ENCODE assay signal across 9 cellular contexts in the genomic region with DNA sequence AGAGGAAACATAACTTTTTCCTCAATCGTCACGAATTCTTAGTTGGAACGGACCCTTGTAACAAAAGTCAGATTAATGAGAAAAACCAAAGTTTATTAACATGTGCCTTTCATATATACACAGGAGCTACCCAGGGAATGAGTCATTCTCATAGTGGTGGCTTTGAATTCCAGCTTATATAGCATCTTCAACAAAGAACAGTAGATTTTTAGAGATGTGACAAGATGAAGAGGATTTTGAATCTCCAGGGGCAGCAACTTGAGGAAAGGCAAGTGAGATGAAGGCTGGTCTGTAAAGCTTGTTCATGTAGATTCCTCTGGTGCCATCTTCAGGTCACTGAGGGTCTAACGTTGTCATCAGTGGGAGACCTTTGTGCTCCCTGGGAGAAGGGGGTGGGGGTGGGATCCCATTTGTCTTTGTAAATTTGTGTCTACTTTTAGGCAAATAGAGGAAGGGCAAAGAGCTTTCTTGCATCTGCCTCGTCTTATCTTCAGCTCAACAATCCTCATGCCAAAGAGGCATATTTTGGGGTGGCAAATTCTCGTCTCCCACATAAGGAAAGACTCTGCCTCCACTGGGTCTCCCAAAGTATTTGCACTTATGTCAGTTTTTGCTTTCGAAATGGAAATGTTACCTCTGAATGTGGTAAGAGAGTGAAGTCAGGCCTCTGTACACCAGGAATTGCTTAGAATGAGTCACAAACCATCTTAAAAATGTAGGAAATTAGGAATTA. TPM values are rescaled to one million over a fixed set of nuclear protein-coding genes. Genes with fewer than 3 reads are reported as not detected.
DNase-seq lines count a peak whose midpoint lies in the region; ATAC-seq and TF ChIP-seq lines count a peak whose summit lies in the region.
"Had no signal": no experiment of that assay in that cellular context is flagged by ENCODE, and none has a peak within 500 bp of the region (broad histone marks: within the 10 kb centered on the region; RNA-seq: fewer than 3 reads in every experiment).

No MANE protein-coding gene starts in this region.

- 82 to 87% methylated on average over 7 of the region's 7 CpGs for WGBS in testis, 2 donors

- no peak overlapping the region for H3K4me3 ChIP-seq in fibroblast of villous mesenchyme (ENCODE audit: low read depth, low read length)
- H3K4me3 ChIP-seq in testis = no peak overlapping the region

- TF ChIP-seq CTCF in GM10266 (IDR thresholded peaks at IDR 0.05; ENCODE audit: control insufficient read depth, insufficient read depth, low read depth, missing control alignments) (peak; percentile 29), fibroblast of villous mesenchyme (IDR thresholded peaks at IDR 0.05; ENCODE audit: insufficient read depth, low read depth, low read length) (peak; percentile 24), testis (IDR thresholded peaks at IDR 0.05) (no peak)

- no peaks in the 10 kb centered on the region for H3K36me3 ChIP-seq in testis (ENCODE audit: low read depth, missing control alignments)

- H3K9me3 ChIP-seq in testis = no peaks in the 10 kb centered on the region

- no peak for ATAC-seq in GM18867 (IDR thresholded peaks at IDR 0.05; ENCODE audit: unreplicated experiment)

- H3K27ac ChIP-seq in testis = no peak overlapping the region

- DNase-seq in A172 (ENCODE audit: low spot score) (peak; percentile 76), GM10266 (ENCODE audit: extremely low spot score) (no peak), RKO (ENCODE audit: low spot score) (peak; percentile 59), fibroblast of villous mesenchyme (ENCODE audit: low read depth) (peak; percentile 81), HT-29 (ENCODE audit: low spot score) (no peak), testis (no peak)
- DNase-seq in activated CD8-positive, alpha-beta memory T cell treated with anti-CD3 and anti-CD28 coated beads, Interleukin-2, amount 50 U/mL, for 4 hours = no peak
- DNase-seq: NCI-H524 treated with DMSO at 0.1 percent for 48 hours had no signal

- peaks cover 6% of the 10 kb centered on the region for H3K4me1 ChIP-seq in testis

- no peak for TF ChIP-seq POLR2A in testis (IDR thresholded peaks at IDR 0.05)

- no peaks in the 10 kb centered on the region for H3K27me3 ChIP-seq in testis

- intact Hi-C loops in testis (cut with DNase I; ENCODE audit: low total_unique reads) = no loop called here

RNA-seq across cellular contexts. Expression of a gene that starts 29.5 kb away (rescaled TPM):
- total RNA-seq in A172 (2014; rRNA removed; shearing (Covaris generic)) = not detected in 2 replicates
- total RNA-seq in fibroblast of villous mesenchyme (0.43 and 0.64 TPM in 2 replicates), testis (10 to 100 TPM; 86.6 to 88.8 TPM)
- total RNA-seq in HT-29 (2014; rRNA removed; shearing (Covaris generic)) = not detected in 2 replicates
- 198 TPM for polyA plus RNA-seq in testis (ENCODE audit: insufficient read depth, low read depth, low replicate concordance)

Comparison
In these comparisons a context has a peak if more than half of its experiments do, and no peak if none do; other contexts are left out.
1. DNase-seq: peak in A172 (single experiment), RKO (single experiment) and fibroblast of villous mesenchyme (single experiment); none in GM10266 (single experiment), HT-29 (single experiment), testis (single experiment) and activated CD8-positive, alpha-beta memory T cell treated with anti-CD3 and anti-CD28 coated beads, Interleukin-2, amount 50 U/mL, for 4 hours (single experiment).
2. CTCF ChIP-seq: peak in GM10266 (single experiment) and fibroblast of villous mesenchyme (single experiment); none in testis (0 of 3).
3. RNA of a gene that starts 29.5 kb away (total RNA-seq): 86.6 to 88.8 TPM in testis; 0.43 to 0.64 TPM in fibroblast of villous mesenchyme, not detected in A172 and not detected in HT-29; every median in the first group is over 10 times any median in the second.